ENCODE assay signal across 14 cellular contexts in genomic region chr4:730511-730910, GRCh38. TPM values are rescaled to one million over a fixed set of nuclear protein-coding genes. Genes with fewer than 3 reads are reported as not detected.
DNase-seq lines count a peak whose midpoint lies in the region; ATAC-seq and TF ChIP-seq lines count a peak whose summit lies in the region.
"Had no signal": no experiment of that assay in that cellular context is flagged by ENCODE, and none has a peak within 500 bp of the region (broad histone marks: within the 10 kb centered on the region; RNA-seq: fewer than 3 reads in every experiment).

No MANE protein-coding gene starts in this region.

- POLR2A ChIA-PET in WTC11 (lab: Charles Lee), result no interaction called here

- WGBS in heart left ventricle, 4 donors, result 92 to 97% (median 96%) methylated on average over 17 to 27 of the region's 27 CpGs

- H3K36me3 ChIP-seq in heart left ventricle, result peaks cover 2 to 48% (median 43%) of the 10 kb centered on the region in 9 donors

- H3K4me3 Mint-ChIP-seq in WTC11, result no peak overlapping the region
- no peak overlapping the region for H3K4me3 Mint-ChIP-seq in natural killer cell treated with Interleukin-12 subunit alpha and Interleukin-12 subunit beta and Interleukin-15 and Interleukin-18, amount 100 ng/mL, for 72 hours
- H3K4me3 Mint-ChIP-seq: CD14-positive monocyte; CD8-positive, alpha-beta memory T cell had no signal

- CTCF ChIA-PET in WTC11 (lab: Charles Lee), result no interaction called here

- no peak overlapping the region for H3K4me3 ChIP-seq in heart left ventricle
- H3K4me3 ChIP-seq: GM23248 had no signal

- no peaks in the 10 kb centered on the region for H3K9me3 Mint-ChIP-seq in WTC11
- H3K9me3 Mint-ChIP-seq in natural killer cell treated with Interleukin-12 subunit alpha and Interleukin-12 subunit beta and Interleukin-15 and Interleukin-18, amount 100 ng/mL, for 72 hours, result no peaks in the 10 kb centered on the region
- H3K9me3 Mint-ChIP-seq: CD8-positive, alpha-beta memory T cell had no signal

- DNase-seq in Right ventricle myocardium superior, result peak; percentile 24
- no peak for DNase-seq in heart left ventricle
- no peak for DNase-seq in WTC11 (ENCODE audit: low spot score)
- DNase-seq in natural killer cell treated with Interleukin-12 subunit alpha and Interleukin-12 subunit beta and Interleukin-15 and Interleukin-18, amount 100 ng/mL, for 72 hours (ENCODE audit: low spot score), result peak; percentile 29
- no peak for DNase-seq in DMS153 treated with DMSO at 0.1 percent for 48 hours (lab: John Stamatoyannopoulos, UW; ENCODE audit: unreplicated experiment)
- no peak for DNase-seq in GM19240 (ENCODE audit: insufficient read length, low spot score)
- DNase-seq in stimulated activated naive CD4-positive, alpha-beta T cell (lab: John Stamatoyannopoulos, UW), result no peak
- DNase-seq: Caco-2; CD8-positive, alpha-beta memory T cell; DMS53; GM23248 had no signal

- peak overlapping the region; percentile 52; the same call in 1 of the 2 replicates for H3K27ac Mint-ChIP-seq in WTC11
- no peak overlapping the region for H3K27ac Mint-ChIP-seq in natural killer cell treated with Interleukin-12 subunit alpha and Interleukin-12 subunit beta and Interleukin-15 and Interleukin-18, amount 100 ng/mL, for 72 hours

- H3K36me3 Mint-ChIP-seq in WTC11, result peaks cover 34% of the 10 kb centered on the region
- peaks cover 4% of the 10 kb centered on the region for H3K36me3 Mint-ChIP-seq in natural killer cell treated with Interleukin-12 subunit alpha and Interleukin-12 subunit beta and Interleukin-15 and Interleukin-18, amount 100 ng/mL, for 72 hours

- peaks cover 2% of the 10 kb centered on the region; the same call in 1 of the 2 replicates for H3K4me1 Mint-ChIP-seq in WTC11
- H3K4me1 Mint-ChIP-seq in natural killer cell treated with Interleukin-12 subunit alpha and Interleukin-12 subunit beta and Interleukin-15 and Interleukin-18, amount 100 ng/mL, for 72 hours (ENCODE audit: low read depth in 2 of 2), result peaks cover 16 to 19% of the 10 kb centered on the region in 2 donors

- intact Hi-C loops in Right ventricle myocardium superior (cut with DNase I), result no loop called here
- intact Hi-C loops in heart left ventricle (cut with DNase I), result no loop called here

- H3K4me1 ChIP-seq in heart left ventricle, result peaks cover 0 to 18% (median 9%) of the 10 kb centered on the region in 12 donors
- H3K4me1 ChIP-seq: Caco-2 had no signal

- no peak overlapping the region for H3K27ac ChIP-seq in heart left ventricle
- H3K27ac ChIP-seq: 22Rv1, GM23248 had no signal

- TF ChIP-seq CTCF in heart left ventricle (IDR thresholded peaks at IDR 0.05), result no peak
- no peak for TF ChIP-seq CTCF in WTC11 (IDR thresholded peaks at IDR 0.05)

- no peaks in the 10 kb centered on the region for H3K27me3 ChIP-seq in heart left ventricle

- no peaks in the 10 kb centered on the region for H3K27me3 Mint-ChIP-seq in WTC11 (ENCODE audit: low read depth)
- no peaks in the 10 kb centered on the region for H3K27me3 Mint-ChIP-seq in natural killer cell treated with Interleukin-12 subunit alpha and Interleukin-12 subunit beta and Interleukin-15 and Interleukin-18, amount 100 ng/mL, for 72 hours

- no peaks in the 10 kb centered on the region for H3K9me3 ChIP-seq in heart left ventricle
- H3K9me3 ChIP-seq: Caco-2 had no signal

- TF ChIP-seq POLR2A in heart left ventricle (IDR thresholded peaks at IDR 0.05), result no peak

- ATAC-seq in Right ventricle myocardium superior (ENCODE audit: poor library complexity) (no peak), heart left ventricle (no peak), WTC11 (no peak), HG03521 (IDR thresholded peaks at IDR 0.05; ENCODE audit: unreplicated experiment) (no peak)
- ATAC-seq in natural killer cell treated with Interleukin-12 subunit alpha and Interleukin-12 subunit beta and Interleukin-15 and Interleukin-18, amount 100 ng/mL, for 72 hours, result no peak

TF ChIP-seq in WTC11, 78 proteins besides CTCF, POLR2A, EP300 and RAD21:
- TF ChIP-seq CREB1 (CRISPR knock-in tag; IDR thresholded peaks at IDR 0.05), result no peak
- TF ChIP-seq KAT7 (CRISPR knock-in tag; IDR thresholded peaks at IDR 0.05; ENCODE audit: borderline replicate concordance), result no peak
- TF ChIP-seq RORB (CRISPR knock-in tag; IDR thresholded peaks at IDR 0.05), result no peak

RNA-seq across cellular contexts. Expression of gene PCGF3, which starts 24.9 kb away (rescaled TPM):
- 20.8 TPM for total RNA-seq in Right ventricle myocardium superior
- 10 to 100 TPM; 16.2 to 45.7 (median 21.8) TPM for total RNA-seq in heart left ventricle
- polyA plus RNA-seq in heart left ventricle, result 10 to 100 TPM; 24.7 to 26.6 TPM
- total RNA-seq in WTC11 (2021), result 59.2 to 65.7 TPM (median 62.8 TPM) in 3 replicates
- 10 to 100 TPM; 50.6 to 54.3 TPM for total RNA-seq in natural killer cell treated with Interleukin-12 subunit alpha and Interleukin-12 subunit beta and Interleukin-15 and Interleukin-18, amount 100 ng/mL, for 72 hours

RNA-seq across cellular contexts. Expression of gene SLC49A3, which starts 41.6 kb away (rescaled TPM):
- total RNA-seq in Right ventricle myocardium superior (14.6 TPM), heart left ventricle (10 to 100 TPM in 3 of 9 donors, 1 to 10 TPM in 6; 5.6 to 20.5 (median 8.9) TPM), WTC11 (2021) (5.8 to 6.8 TPM (median 6.7 TPM) in 3 replicates)
- polyA plus RNA-seq in heart left ventricle, result 1 to 10 TPM; 5.2 to 9.8 TPM
- 10 to 100 TPM; 10.5 to 15.9 TPM for total RNA-seq in natural killer cell treated with Interleukin-12 subunit alpha and Interleukin-12 subunit beta and Interleukin-15 and Interleukin-18, amount 100 ng/mL, for 72 hours

RNA-seq across cellular contexts. Expression of gene MYL5, which starts 56.2 kb away (rescaled TPM):
- total RNA-seq in Right ventricle myocardium superior (3.7 TPM), heart left ventricle (10 to 100 TPM in 2 of 9 donors, 1 to 10 TPM in 7; 1.4 to 12.9 (median 5.6) TPM), WTC11 (2021) (12.1 to 22.2 TPM (median 14.8 TPM) in 3 replicates)
- polyA plus RNA-seq in heart left ventricle, result 1 to 10 TPM; 2.0 to 4.4 TPM
- 10 to 100 TPM; 13.5 to 24.6 TPM for total RNA-seq in natural killer cell treated with Interleukin-12 subunit alpha and Interleukin-12 subunit beta and Interleukin-15 and Interleukin-18, amount 100 ng/mL, for 72 hours

RNA-seq across cellular contexts. Expression of gene ATP5ME, which starts 56.4 kb away (rescaled TPM):
- total RNA-seq in Right ventricle myocardium superior (1,145 TPM), heart left ventricle (100 to 1,000 TPM; 210 to 906 (median 800) TPM), WTC11 (2021) (458 to 478 TPM (median 468 TPM) in 3 replicates)
- 1,000 to 10,000 TPM in 1 of 2 donors, 100 to 1,000 TPM in 1; 552 to 2,413 TPM for polyA plus RNA-seq in heart left ventricle
- total RNA-seq in natural killer cell treated with Interleukin-12 subunit alpha and Interleukin-12 subunit beta and Interleukin-15 and Interleukin-18, amount 100 ng/mL, for 72 hours, result 100 to 1,000 TPM; 187 to 224 TPM

Comparison
In these comparisons a context has a peak if more than half of its experiments do, and no peak if none do; other contexts are left out.
1. DNase-seq: peak in Right ventricle myocardium superior (single experiment) and natural killer cell treated with Interleukin-12 subunit alpha and Interleukin-12 subunit beta and Interleukin-15 and Interleukin-18, amount 100 ng/mL, for 72 hours (single experiment); none in heart left ventricle (0 of 5), WTC11 (single experiment), DMS153 treated with DMSO at 0.1 percent for 48 hours (single experiment), GM19240 (single experiment) and stimulated activated naive CD4-positive, alpha-beta T cell (0 of 6).